10 cellular contexts compared by ENCODE assay signal in genomic region chr15:48559270-48559669, GRCh38.
A peak's percentile ranks its signal among the peaks of the same experiment; 100 is the strongest.
DNase-seq lines count a peak whose midpoint lies in the region; TF ChIP-seq lines count a peak whose summit lies in the region.
"Had no signal": no experiment of that assay in that cellular context is flagged by ENCODE, and none has a peak within 500 bp of the region (broad histone marks: within the 10 kb centered on the region; RNA-seq: fewer than 3 reads in every experiment).

No MANE protein-coding gene starts in this region.

- TF ChIP-seq CTCF in esophagus muscularis mucosa (IDR thresholded peaks at IDR 0.05) (no peak), transverse colon (IDR thresholded peaks at IDR 0.05) (no peak)

- intact Hi-C loops in esophagus muscularis mucosa (cut with DNase I) (loop anchor here (5.0 kb wide), 1 partner anchor 58 kb away; no protein-coding TSS in a partner anchor), transverse colon (cut with DNase I; ENCODE audit: low total_unique reads) (no loop called here)

- no peak for DNase-seq in NT2/D1 (ENCODE audit: low read depth, low spot score)
- no peak for DNase-seq in esophagus muscularis mucosa (ENCODE audit: extremely low spot score)
- DNase-seq in transverse colon: no peak
- DNase-seq in stimulated activated CD4-positive, alpha-beta T cell treated with anti-CD3 and anti-CD28 coated beads, Interleukin-4, amount 100 ng/mL, for 24 hours: no peak
- DNase-seq in ecto neural progenitor cell (ENCODE audit: low spot score): no peak
- no peak for DNase-seq in activated CD4-positive, alpha-beta T cell treated with anti-CD3 and anti-CD28 coated beads, Interleukin-2, amount 50 U/mL, for 48 hours
- DNase-seq: amygdala, hippocampal formation, PC-9 had no signal

- no peak for TF ChIP-seq POLR2A in esophagus muscularis mucosa (IDR thresholded peaks at IDR 0.05; ENCODE audit: low read depth)
- no peak for TF ChIP-seq POLR2A in transverse colon (IDR thresholded peaks at IDR 0.05)

- H3K4me1 ChIP-seq in NT2/D1 (ENCODE audit: insufficient read depth, insufficient read length): no peaks in the 10 kb centered on the region
- H3K4me1 ChIP-seq in esophagus muscularis mucosa: peaks cover 26 to 90% (median 86%) of the 10 kb centered on the region in 4 donors
- H3K4me1 ChIP-seq in muscle layer of duodenum (ENCODE audit: control insufficient read depth in 1 of 2, insufficient read depth in 2 of 2, low read length in 2 of 2): peaks cover 0 to 19% of the 10 kb centered on the region in 2 donors
- peaks cover 3 to 14% (median 4%) of the 10 kb centered on the region in 4 donors for H3K4me1 ChIP-seq in transverse colon

- H3K27me3 ChIP-seq in NT2/D1 (ENCODE audit: insufficient read depth, insufficient read length): no peaks in the 10 kb centered on the region
- no peaks in the 10 kb centered on the region for H3K27me3 ChIP-seq in esophagus muscularis mucosa
- H3K27me3 ChIP-seq in muscle layer of duodenum (ENCODE audit: low read depth, low read length): no peaks in the 10 kb centered on the region
- no peaks in the 10 kb centered on the region for H3K27me3 ChIP-seq in transverse colon

- H3K9ac ChIP-seq in NT2/D1 (ENCODE audit: insufficient read length, low read depth): peak overlapping the region; percentile 32

- H3K4me3 ChIP-seq in NT2/D1 (ENCODE audit: insufficient read length, low read depth) (no peak overlapping the region), esophagus muscularis mucosa (peak overlapping the region in 3 of 4 donors; percentile 5 to 32 (median 6)), muscle layer of duodenum (ENCODE audit: low read depth in 1 of 2, low read length in 2 of 2) (no peak overlapping the region), transverse colon (no peak overlapping the region)
- H3K4me3 ChIP-seq: PC-9 had no signal

- peak overlapping the region; percentile 77 to 81 (median 80) for H3K27ac ChIP-seq in esophagus muscularis mucosa (replicated peaks in 1 of 4)
- H3K27ac ChIP-seq in muscle layer of duodenum (ENCODE audit: low read length): peak overlapping the region; percentile 28
- peak overlapping the region; percentile 11 to 54 (median 46) for H3K27ac ChIP-seq in transverse colon
- H3K27ac ChIP-seq: PC-9 had no signal

- H3K36me3 ChIP-seq in NT2/D1 (ENCODE audit: insufficient read depth, insufficient read length, low read length) (no peaks in the 10 kb centered on the region), esophagus muscularis mucosa (no peaks in the 10 kb centered on the region), muscle layer of duodenum (ENCODE audit: control insufficient read depth in 1 of 2, insufficient read depth in 2 of 2, low read length in 2 of 2) (no peaks in the 10 kb centered on the region), transverse colon (no peaks in the 10 kb centered on the region)

- no peak for TF ChIP-seq EP300 in esophagus muscularis mucosa (IDR thresholded peaks at IDR 0.05)
- TF ChIP-seq EP300 in transverse colon (IDR thresholded peaks at IDR 0.05; ENCODE audit: low read depth): no peak

- no peaks in the 10 kb centered on the region for H3K9me3 ChIP-seq in NT2/D1 (ENCODE audit: insufficient read depth, low read length)
- H3K9me3 ChIP-seq in esophagus muscularis mucosa: no peaks in the 10 kb centered on the region
- no peaks in the 10 kb centered on the region for H3K9me3 ChIP-seq in muscle layer of duodenum (ENCODE audit: control insufficient read depth in 1 of 2, low read length in 2 of 2)
- no peaks in the 10 kb centered on the region for H3K9me3 ChIP-seq in transverse colon

- 38% methylated on average over 5 of the region's 5 CpGs for WGBS in esophagus muscularis mucosa
- 48% methylated on average over 5 of the region's 5 CpGs; no CpG with 5 or more reads in 1 of the 2 donors for WGBS in transverse colon (ENCODE audit: low coverage in 1 of 2), 2 donors

- in situ Hi-C loops in transverse colon (cut with MboI; ENCODE audit: low pct_ligation_motif_present in 1 of 4, low pct_unique_long_range_greater_than_20kb in 1 of 4, low sequenced_read_pairs in 3 of 4): no loop called here

Comparison
In these comparisons a context has a peak if more than half of its experiments do, and no peak if none do; other contexts are left out.
1. H3K4me3 ChIP-seq: peak in esophagus muscularis mucosa (3 of 4); none in NT2/D1 (single experiment), muscle layer of duodenum (0 of 2) and transverse colon (0 of 4).
2. H3K27ac ChIP-seq: peak in every context shown above with its lines; median percentile 80 in esophagus muscularis mucosa; 46 in transverse colon; 28 in muscle layer of duodenum.